Comparison of ENCODE assay signal across 26 cellular contexts in the genomic region with DNA sequence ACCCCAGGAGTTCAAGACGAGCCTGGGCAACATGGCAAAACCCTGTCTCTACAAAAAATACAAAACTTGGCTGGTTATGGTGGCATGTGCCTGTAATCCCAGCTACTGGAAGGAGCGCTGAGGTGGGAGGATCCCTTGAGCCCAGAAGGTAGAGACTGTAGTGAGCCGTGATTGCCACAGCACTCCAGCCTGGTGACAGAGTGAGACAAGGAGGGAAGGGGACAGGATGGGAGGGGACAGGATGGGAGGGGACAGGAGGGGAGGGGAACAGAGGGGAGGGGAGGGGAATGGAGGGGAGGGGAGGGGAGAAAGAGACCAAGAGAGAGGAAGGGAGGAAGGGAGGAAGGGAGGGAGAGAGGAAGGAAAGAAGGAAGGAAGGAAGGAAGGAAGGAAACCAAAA.
"Had no signal": no experiment of that assay in that cellular context is flagged by ENCODE, and none has a peak within 500 bp of the region (broad histone marks: within the 10 kb centered on the region; RNA-seq: fewer than 3 reads in every experiment).

No MANE protein-coding gene starts in this region.

- H3K27ac ChIP-seq: neural progenitor cell, ovary, parathyroid adenoma, right lobe of liver, sigmoid colon, stomach, thoracic aorta, thyroid gland, tibial nerve, upper lobe of left lung, vagina had no signal

- H3K4me1 ChIP-seq: neural progenitor cell, right lobe of liver, tibial nerve had no signal

- H2AFZ ChIP-seq: neural progenitor cell, parathyroid adenoma had no signal

- H3K36me3 ChIP-seq: neural progenitor cell, ovary, right lobe of liver, sigmoid colon, stomach, thoracic aorta, thyroid gland, tibial nerve, upper lobe of left lung, vagina had no signal

- H3K9ac ChIP-seq: neural progenitor cell, parathyroid adenoma had no signal

- H3K9me3 Mint-ChIP-seq: nephron; neural progenitor cell; stimulated activated effector memory CD8-positive, alpha-beta T cell treated with anti-CD3 and anti-CD28 coated beads, Interleukin-12 subunit alpha, Interleukin-12 subunit beta, amount 100 ng/mL, for 72 hours; stimulated activated naive B cell treated with anti-CD40 and anti-IgM and Interleukin-4, amounts not matched to agents 10 μg/mL and 1 μg/mL and 100 μg/mL, for 72 hours; stimulated activated naive CD8-positive, alpha-beta T cell treated with anti-CD3 and anti-CD28 coated beads, Interleukin-15, Interleukin-2, amounts not matched to agents 100 ng/mL and 50 ng/mL, for 24 hours had no signal

- DNase-seq: occipital lobe; ovary; psoas muscle; right cardiac atrium; right lobe of liver; sigmoid colon; small intestine; stimulated activated CD4-positive, alpha-beta T cell treated with anti-CD3 and anti-CD28 coated beads, Interleukin-15, amount 100 ng/mL, for 24 hours; stimulated activated CD4-positive, alpha-beta T cell treated with anti-CD3 and anti-CD28 coated beads, Interleukin-2, amount 100 ng/mL, for 24 hours; stimulated activated CD4-positive, alpha-beta T cell treated with anti-CD3 and anti-CD28 coated beads, Interleukin-2, amount 100 ng/mL, for 48 hours; stimulated activated CD4-positive, alpha-beta T cell treated with anti-CD3 and anti-CD28 coated beads, Interleukin-4, amount 100 ng/mL, for 24 hours; stimulated activated naive B cell treated with anti-CD40 and anti-IgM and Interleukin-4, amounts not matched to agents 10 μg/mL and 1 μg/mL and 100 μg/mL, for 72 hours; stimulated activated naive CD4-positive, alpha-beta T cell treated with Interleukin-2 at 50 U/mL for 16 hours; stomach; thyroid gland; trophoblast cell; upper lobe of left lung had no signal

- H3K9me3 ChIP-seq: ovary, psoas muscle, right lobe of liver, sigmoid colon, stomach, thoracic aorta, thyroid gland, tibial nerve, upper lobe of left lung, vagina had no signal

- H3K27me3 Mint-ChIP-seq: progenitor cell of endocrine pancreas; stimulated activated naive B cell treated with anti-CD40 and anti-IgM and Interleukin-4, amounts not matched to agents 10 μg/mL and 1 μg/mL and 100 μg/mL, for 72 hours; stimulated activated naive CD8-positive, alpha-beta T cell treated with anti-CD3 and anti-CD28 coated beads, Interleukin-15, Interleukin-2, amounts not matched to agents 100 ng/mL and 50 ng/mL, for 24 hours had no signal

- H3K79me2 ChIP-seq: parathyroid adenoma had no signal

- H3K4me3 Mint-ChIP-seq: nephron; neural progenitor cell; stimulated activated effector memory CD8-positive, alpha-beta T cell treated with anti-CD3 and anti-CD28 coated beads, Interleukin-12 subunit alpha, Interleukin-12 subunit beta, amount 100 ng/mL, for 72 hours; stimulated activated naive B cell treated with anti-CD40 and anti-IgM and Interleukin-4, amounts not matched to agents 10 μg/mL and 1 μg/mL and 100 μg/mL, for 72 hours; stimulated activated naive CD8-positive, alpha-beta T cell treated with anti-CD3 and anti-CD28 coated beads, Interleukin-15, Interleukin-2, amounts not matched to agents 100 ng/mL and 50 ng/mL, for 24 hours had no signal

- H3K36me3 Mint-ChIP-seq: neural progenitor cell; stimulated activated effector memory CD8-positive, alpha-beta T cell treated with anti-CD3 and anti-CD28 coated beads, Interleukin-12 subunit alpha, Interleukin-12 subunit beta, amount 100 ng/mL, for 72 hours had no signal

- H3K4me3 ChIP-seq: neural progenitor cell, ovary, psoas muscle, right lobe of liver, sigmoid colon, stomach, thoracic aorta, thyroid gland, tibial nerve, upper lobe of left lung, vagina had no signal

- H3K27me3 ChIP-seq: neural progenitor cell, ovary, right lobe of liver, sigmoid colon, stomach, thyroid gland, tibial nerve, upper lobe of left lung, vagina had no signal

- H3K4me2 ChIP-seq: neural progenitor cell had no signal

- H3K27ac Mint-ChIP-seq: nephron; neural progenitor cell; progenitor cell of endocrine pancreas; stimulated activated naive B cell treated with anti-CD40 and anti-IgM and Interleukin-4, amounts not matched to agents 10 μg/mL and 1 μg/mL and 100 μg/mL, for 72 hours; stimulated activated naive CD8-positive, alpha-beta T cell treated with anti-CD3 and anti-CD28 coated beads, Interleukin-15, Interleukin-2, amounts not matched to agents 100 ng/mL and 50 ng/mL, for 24 hours had no signal
